ENCODE assay signal across 8 cellular contexts in the genomic region with DNA sequence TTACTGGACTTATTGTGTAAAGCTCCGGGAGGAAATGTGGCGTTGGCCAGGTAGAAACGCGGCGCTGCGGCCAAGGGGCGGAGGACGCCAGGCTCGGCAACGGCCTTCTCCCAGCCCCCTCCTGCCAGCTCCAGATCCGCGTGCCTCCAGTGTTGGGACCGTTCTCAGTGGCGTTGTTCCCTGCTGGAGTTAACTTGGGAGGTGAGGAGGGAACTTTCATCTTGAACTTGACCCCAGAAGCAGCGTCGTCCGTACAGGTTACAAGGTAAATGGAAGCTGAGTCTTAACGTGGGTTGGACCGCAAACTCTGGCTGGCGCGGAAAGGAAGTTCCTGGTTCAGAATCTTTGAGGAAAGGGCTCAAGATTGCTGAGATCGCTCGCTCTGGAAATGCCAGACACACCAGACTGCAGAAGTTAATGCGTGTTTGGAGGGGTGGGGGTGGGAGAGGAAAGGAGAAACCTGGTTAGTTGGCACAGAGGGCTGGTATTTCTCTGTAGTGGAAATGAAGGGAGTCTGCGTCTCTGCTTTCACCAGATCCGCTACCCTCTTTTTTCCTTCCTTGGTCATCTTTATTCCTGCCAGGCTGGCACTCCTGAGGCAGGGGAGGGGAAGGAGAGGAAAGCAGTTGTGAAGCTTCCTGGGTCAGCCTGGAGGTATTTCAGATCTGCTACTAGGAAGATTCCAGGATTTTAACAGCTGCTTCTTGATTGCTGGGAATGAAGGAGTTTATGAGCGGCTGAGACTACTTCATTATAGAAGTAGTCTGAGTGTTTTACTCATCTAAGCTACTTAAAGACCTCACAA. TPM values are rescaled to one million over a fixed set of nuclear protein-coding genes. Genes with fewer than 3 reads are reported as not detected.
DNase-seq lines count a peak whose midpoint lies in the region; ATAC-seq, FAIRE-seq and TF ChIP-seq lines count a peak whose summit lies in the region.

No MANE protein-coding gene starts in this region.

- TF ChIP-seq CTCF in bronchial epithelial cell (IDR thresholded peaks at IDR 0.05; ENCODE audit: insufficient read depth, low read length, severe bottlenecking), result no peak
- TF ChIP-seq CTCF in kidney epithelial cell (IDR thresholded peaks at IDR 0.05; ENCODE audit: insufficient read depth, low read length, poor library complexity, severe bottlenecking), result no peak
- TF ChIP-seq CTCF in spleen (IDR thresholded peaks at IDR 0.05 in 8 of 11, conservative IDR thresholded peaks at IDR 0.05 in 3 of 11), result no peak

- peak overlapping the region; percentile 51 to 85 (median 80) for H3K27ac ChIP-seq in spleen

- DNase-seq in EL (peak; percentile 34), MG63 (peak; percentile 26), bronchial epithelial cell (ENCODE audit: low read depth) (peak; percentile 45), kidney epithelial cell (ENCODE audit: low read depth) (no peak), spleen (no peak), T-helper 9 cell (no peak), NCI-H345 (lab: John Stamatoyannopoulos, UW) (no peak)

- H3K36me3 ChIP-seq in MG63 (no peaks in the 10 kb centered on the region), bronchial epithelial cell (ENCODE audit: control insufficient read depth, insufficient read depth, low read length) (no peaks in the 10 kb centered on the region), kidney epithelial cell (ENCODE audit: control insufficient read depth, insufficient read depth, low read length) (no peaks in the 10 kb centered on the region), spleen (no peaks in the 10 kb centered on the region)

- no peaks in the 10 kb centered on the region for H3K27me3 ChIP-seq in MG63
- no peaks in the 10 kb centered on the region for H3K27me3 ChIP-seq in bronchial epithelial cell (ENCODE audit: control insufficient read depth, insufficient read depth, low read length)
- H3K27me3 ChIP-seq in kidney epithelial cell (ENCODE audit: control insufficient read depth, insufficient read depth, low read length), result no peaks in the 10 kb centered on the region
- peaks cover 0 to 42% (median 17%) of the 10 kb centered on the region in 7 donors for H3K27me3 ChIP-seq in spleen (replicated peaks in 1 of 7)

- ATAC-seq in HG03571 (IDR thresholded peaks at IDR 0.05; ENCODE audit: unreplicated experiment), result no peak

- 1 to 3% (median 2%) methylated on average over 22 to 27 of the region's 27 CpGs for WGBS in spleen, 5 donors

- H3K4me3 ChIP-seq in MG63 (peak overlapping the region; percentile 84), bronchial epithelial cell (ENCODE audit: low read depth, low read length) (peak overlapping the region; percentile 89), kidney epithelial cell (ENCODE audit: low read depth, low read length) (peak overlapping the region; percentile 88), spleen (peak overlapping the region; percentile 58 to 80 (median 70))

- FAIRE-seq in bronchial epithelial cell (lab: Jason Lieb, UNC), result no peak

- intact Hi-C loops in spleen (cut with DNase I; ENCODE audit: low total_unique reads), result loop anchor here (10.0 kb wide), 1 partner anchor 55 kb away; no protein-coding TSS in a partner anchor

- H3K9me3 ChIP-seq in MG63 (no peaks in the 10 kb centered on the region), spleen (no peaks in the 10 kb centered on the region)

- TF ChIP-seq POLR2A in spleen (IDR thresholded peaks at IDR 0.05), result no peak

- peaks cover 0 to 48% (median 38%) of the 10 kb centered on the region in 6 donors for H3K4me1 ChIP-seq in spleen

RNA-seq across cellular contexts. Expression of a gene that starts 1.5 kb away (rescaled TPM):
- 8.8 and 13.3 TPM in 2 replicates for total RNA-seq in MG63 (2014; rRNA removed; shearing (Covaris generic); ENCODE audit: low replicate concordance)
- total RNA-seq in bronchial epithelial cell (29.5 and 34.1 TPM in 2 replicates), kidney epithelial cell (18.5 and 21.3 TPM in 2 replicates), spleen (10 to 100 TPM; 14.0 to 28.2 (median 22.6) TPM)
- 1 to 10 TPM; 3.1 to 7.2 (median 6.2) TPM for polyA plus RNA-seq in spleen

Comparison
In these comparisons a context has a peak if more than half of its experiments do, and no peak if none do; other contexts are left out.
1. DNase-seq: peak in EL (single experiment), MG63 (single experiment) and bronchial epithelial cell (single experiment); none in kidney epithelial cell (single experiment), spleen (single experiment), T-helper 9 cell (single experiment) and NCI-H345 (single experiment).
2. Peak in every context shown above with its lines, with median percentiles within 50 percentile points of each other: H3K4me3 ChIP-seq.